8 cellular contexts compared by ENCODE assay signal in the genomic region with DNA sequence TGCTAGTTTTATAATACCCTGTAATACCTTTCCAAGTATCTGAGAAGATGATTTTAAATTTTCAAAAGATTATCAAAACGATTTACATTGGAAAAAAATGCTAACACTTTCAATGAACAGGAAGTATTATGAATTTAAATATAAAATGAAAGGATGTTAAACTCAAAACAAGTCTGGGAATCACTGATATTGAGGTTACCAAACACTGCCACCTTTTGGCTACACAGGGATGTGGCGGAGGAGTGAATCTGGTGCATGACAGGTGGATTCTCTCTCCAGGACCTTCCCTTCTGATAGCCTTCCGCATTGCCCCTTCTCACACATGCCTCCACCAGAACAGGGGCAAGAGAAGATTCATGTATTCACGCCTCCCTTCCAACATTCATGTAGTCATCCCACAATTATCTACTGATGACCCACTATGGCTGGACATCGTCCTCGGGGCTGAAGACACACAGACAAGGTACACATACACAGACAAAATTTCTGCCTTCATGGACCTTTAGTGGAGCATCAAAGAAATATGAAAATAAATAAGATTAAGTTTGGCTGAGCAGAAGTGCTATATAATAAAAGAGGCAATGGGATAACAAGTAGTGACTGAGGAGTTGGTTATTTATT. TPM values are rescaled to one million over a fixed set of nuclear protein-coding genes. Genes with fewer than 3 reads are reported as not detected.
DNase-seq lines count a peak whose midpoint lies in the region; ATAC-seq and TF ChIP-seq lines count a peak whose summit lies in the region.

No MANE protein-coding gene starts in this region.

- no peak for ATAC-seq in GM18517 (IDR thresholded peaks at IDR 0.05; ENCODE audit: unreplicated experiment)

- H3K27ac ChIP-seq in OCI-LY3 (ENCODE audit: low read length) (no peak overlapping the region), liver (ENCODE audit: low read depth in 1 of 2, low read length in 2 of 2) (no peak overlapping the region)

- peak; percentile 73 for TF ChIP-seq CTCF in AG09309 (IDR thresholded peaks at IDR 0.05; ENCODE audit: control insufficient read depth, insufficient read depth, low read depth, low read length, missing control alignments)
- peak; percentile 65 for TF ChIP-seq CTCF in GM12873 (IDR thresholded peaks at IDR 0.05; ENCODE audit: insufficient read depth, low read depth, low read length, missing control alignments)
- TF ChIP-seq CTCF in OCI-LY3 (IDR thresholded peaks at IDR 0.05; ENCODE audit: low read depth, low read length): peak; percentile 62
- peak; percentile 53 for TF ChIP-seq CTCF in MCF 10A (IDR thresholded peaks at IDR 0.05; ENCODE audit: unreplicated experiment)
- TF ChIP-seq CTCF in liver (IDR thresholded peaks at IDR 0.05; ENCODE audit: low read depth, low read length, missing input control): peak; percentile 62

- H3K27me3 Mint-ChIP-seq in MCF 10A (ENCODE audit: insufficient read depth, unreplicated experiment): no peaks in the 10 kb centered on the region

- H3K9me3 ChIP-seq in OCI-LY3 (ENCODE audit: insufficient read depth, low read length) (no peaks in the 10 kb centered on the region), liver (ENCODE audit: control insufficient read depth in 4 of 4, low read length in 3 of 4) (no peaks in the 10 kb centered on the region)

- no TSS peak for BruUV-seq in MCF 10A (replicated peaks; lab: Mats Ljungman, UMichigan)

- H3K4me3 Mint-ChIP-seq in MCF 10A (ENCODE audit: unreplicated experiment): no peak overlapping the region

- no peaks in the 10 kb centered on the region for H3K9me3 Mint-ChIP-seq in MCF 10A (ENCODE audit: unreplicated experiment)

- H2AFZ ChIP-seq in OCI-LY3 (ENCODE audit: low read depth, low read length): no peak overlapping the region

- POLR2A ChIA-PET in MCF 10A (lab: Yijun Ruan, JAX): no interaction called here

- 75% methylated on average over 6 of the region's 6 CpGs for WGBS in liver

- H3K36me3 Mint-ChIP-seq in MCF 10A (ENCODE audit: insufficient read depth, unreplicated experiment): no peaks in the 10 kb centered on the region

- H3K4me1 ChIP-seq in OCI-LY3 (ENCODE audit: low read length) (no peaks in the 10 kb centered on the region), liver (ENCODE audit: control insufficient read depth in 4 of 4, insufficient read depth in 4 of 4, low read length in 3 of 4) (no peaks in the 10 kb centered on the region)

- intact Hi-C loops in MCF 10A (cut with micrococcal nuclease): loop anchor here (1.0 to 5.0 kb wide), 3 partner anchors 18 to 328 kb away; no protein-coding TSS in a partner anchor

- peaks cover 22% of the 10 kb centered on the region for H4K20me1 ChIP-seq in OCI-LY3 (ENCODE audit: insufficient read depth, low read length)

- no peak overlapping the region for H3K27ac Mint-ChIP-seq in MCF 10A (ENCODE audit: low read depth, unreplicated experiment)

- H3K27me3 ChIP-seq in OCI-LY3 (ENCODE audit: low read depth, low read length) (no peaks in the 10 kb centered on the region), liver (ENCODE audit: control insufficient read depth in 4 of 4, insufficient read depth in 4 of 4, low read length in 3 of 4) (no peaks in the 10 kb centered on the region)

- no peaks in the 10 kb centered on the region for H3K4me1 Mint-ChIP-seq in MCF 10A (ENCODE audit: insufficient read depth, unreplicated experiment)

- H3K4me3 ChIP-seq in AG09309 (ENCODE audit: control insufficient read depth, low read depth, low read length) (no peak overlapping the region), OCI-LY3 (ENCODE audit: low read length) (no peak overlapping the region), liver (ENCODE audit: low read depth in 1 of 3, low read length in 3 of 3) (no peak overlapping the region)

- no peak overlapping the region for H3K4me2 ChIP-seq in OCI-LY3 (ENCODE audit: low read length)

- peaks cover 37% of the 10 kb centered on the region for H3K79me2 ChIP-seq in OCI-LY3 (ENCODE audit: low read length)

- H3K36me3 ChIP-seq in OCI-LY3 (replicated peaks; ENCODE audit: low read depth, low read length) (peaks cover 51% of the 10 kb centered on the region), liver (ENCODE audit: control insufficient read depth in 4 of 4, insufficient read depth in 3 of 4, low read depth in 1 of 4, low read length in 3 of 4) (peaks cover 2 to 8% (median 3%) of the 10 kb centered on the region in 4 donors)

- no peak for DNase-seq in AG09309 (ENCODE audit: low read depth)
- DNase-seq in MCF 10A (ENCODE audit: unreplicated experiment): peak; percentile 50
- DNase-seq in hepatic stellate cell (ENCODE audit: low spot score): no peak
- DNase-seq in activated CD8-positive, alpha-beta memory T cell treated with anti-CD3 and anti-CD28 coated beads, Interleukin-2, amount 50 U/mL, for 4 hours: no peak

- H3K9ac ChIP-seq in OCI-LY3 (ENCODE audit: low read length): no peak overlapping the region
- H3K9ac ChIP-seq in liver (ENCODE audit: low read depth in 1 of 2, low read length in 2 of 2): no peak overlapping the region

- CTCF ChIA-PET in MCF 10A (lab: Yijun Ruan, JAX): interaction anchor here (0.8 to 1.0 kb wide), 2 partner anchors 21 to 34 kb away, joined by 3 to 5 read pairs; no protein-coding TSS in a partner anchor

- TF ChIP-seq RAD21 in liver (IDR thresholded peaks at IDR 0.05): peak; percentile 72 to 80

TF ChIP-seq in liver, 16 proteins besides CTCF, POLR2A, EP300 and RAD21:
- TF ChIP-seq SP1 (IDR thresholded peaks at IDR 0.05): no peak
- TF ChIP-seq, protein P1, sequence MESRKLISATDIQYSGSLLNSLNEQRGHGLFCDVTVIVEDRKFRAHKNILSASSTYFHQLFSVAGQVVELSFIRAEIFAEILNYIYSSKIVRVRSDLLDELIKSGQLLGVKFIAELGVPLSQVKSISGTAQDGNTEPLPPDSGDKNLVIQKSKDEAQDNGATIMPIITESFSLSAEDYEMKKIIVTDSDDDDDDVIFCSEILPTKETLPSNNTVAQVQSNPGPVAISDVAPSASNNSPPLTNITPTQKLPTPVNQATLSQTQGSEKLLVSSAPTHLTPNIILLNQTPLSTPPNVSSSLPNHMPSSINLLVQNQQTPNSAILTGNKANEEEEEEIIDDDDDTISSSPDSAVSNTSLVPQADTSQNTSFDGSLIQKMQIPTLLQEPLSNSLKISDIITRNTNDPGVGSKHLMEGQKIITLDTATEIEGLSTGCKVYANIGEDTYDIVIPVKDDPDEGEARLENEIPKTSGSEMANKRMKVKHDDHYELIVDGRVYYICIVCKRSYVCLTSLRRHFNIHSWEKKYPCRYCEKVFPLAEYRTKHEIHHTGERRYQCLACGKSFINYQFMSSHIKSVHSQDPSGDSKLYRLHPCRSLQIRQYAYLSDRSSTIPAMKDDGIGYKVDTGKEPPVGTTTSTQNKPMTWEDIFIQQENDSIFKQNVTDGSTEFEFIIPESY (IDR thresholded peaks at IDR 0.05): no peak
- no peak for TF ChIP-seq TAF1 (conservative IDR thresholded peaks at IDR 0.05)
- TF ChIP-seq HNF4A (conservative IDR thresholded peaks at IDR 0.05): no peak
- TF ChIP-seq, protein P2, sequence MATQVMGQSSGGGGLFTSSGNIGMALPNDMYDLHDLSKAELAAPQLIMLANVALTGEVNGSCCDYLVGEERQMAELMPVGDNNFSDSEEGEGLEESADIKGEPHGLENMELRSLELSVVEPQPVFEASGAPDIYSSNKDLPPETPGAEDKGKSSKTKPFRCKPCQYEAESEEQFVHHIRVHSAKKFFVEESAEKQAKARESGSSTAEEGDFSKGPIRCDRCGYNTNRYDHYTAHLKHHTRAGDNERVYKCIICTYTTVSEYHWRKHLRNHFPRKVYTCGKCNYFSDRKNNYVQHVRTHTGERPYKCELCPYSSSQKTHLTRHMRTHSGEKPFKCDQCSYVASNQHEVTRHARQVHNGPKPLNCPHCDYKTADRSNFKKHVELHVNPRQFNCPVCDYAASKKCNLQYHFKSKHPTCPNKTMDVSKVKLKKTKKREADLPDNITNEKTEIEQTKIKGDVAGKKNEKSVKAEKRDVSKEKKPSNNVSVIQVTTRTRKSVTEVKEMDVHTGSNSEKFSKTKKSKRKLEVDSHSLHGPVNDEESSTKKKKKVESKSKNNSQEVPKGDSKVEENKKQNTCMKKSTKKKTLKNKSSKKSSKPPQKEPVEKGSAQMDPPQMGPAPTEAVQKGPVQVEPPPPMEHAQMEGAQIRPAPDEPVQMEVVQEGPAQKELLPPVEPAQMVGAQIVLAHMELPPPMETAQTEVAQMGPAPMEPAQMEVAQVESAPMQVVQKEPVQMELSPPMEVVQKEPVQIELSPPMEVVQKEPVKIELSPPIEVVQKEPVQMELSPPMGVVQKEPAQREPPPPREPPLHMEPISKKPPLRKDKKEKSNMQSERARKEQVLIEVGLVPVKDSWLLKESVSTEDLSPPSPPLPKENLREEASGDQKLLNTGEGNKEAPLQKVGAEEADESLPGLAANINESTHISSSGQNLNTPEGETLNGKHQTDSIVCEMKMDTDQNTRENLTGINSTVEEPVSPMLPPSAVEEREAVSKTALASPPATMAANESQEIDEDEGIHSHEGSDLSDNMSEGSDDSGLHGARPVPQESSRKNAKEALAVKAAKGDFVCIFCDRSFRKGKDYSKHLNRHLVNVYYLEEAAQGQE (IDR thresholded peaks at IDR 0.05): no peak
- TF ChIP-seq, protein P3, sequence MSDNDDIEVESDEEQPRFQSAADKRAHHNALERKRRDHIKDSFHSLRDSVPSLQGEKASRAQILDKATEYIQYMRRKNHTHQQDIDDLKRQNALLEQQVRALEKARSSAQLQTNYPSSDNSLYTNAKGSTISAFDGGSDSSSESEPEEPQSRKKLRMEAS (IDR thresholded peaks at IDR 0.05): no peak
- TF ChIP-seq YY1 (IDR thresholded peaks at IDR 0.05): no peak
- TF ChIP-seq FOXA2 (IDR thresholded peaks at IDR 0.05): no peak
- TF ChIP-seq FOXA1 (IDR thresholded peaks at IDR 0.05): no peak
- TF ChIP-seq, protein P4, sequence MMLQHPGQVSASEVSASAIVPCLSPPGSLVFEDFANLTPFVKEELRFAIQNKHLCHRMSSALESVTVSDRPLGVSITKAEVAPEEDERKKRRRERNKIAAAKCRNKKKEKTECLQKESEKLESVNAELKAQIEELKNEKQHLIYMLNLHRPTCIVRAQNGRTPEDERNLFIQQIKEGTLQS (IDR thresholded peaks at IDR 0.05): no peak
- TF ChIP-seq NR2F2 (IDR thresholded peaks at IDR 0.05): no peak
- no peak for TF ChIP-seq HNF4G (IDR thresholded peaks at IDR 0.05)
- no peak for TF ChIP-seq GABPA (IDR thresholded peaks at IDR 0.05 in 1 of 2, conservative IDR thresholded peaks at IDR 0.05 in 1 of 2)

RNA-seq across cellular contexts. Expression of a gene that starts 34.7 kb away (rescaled TPM):
- 9.9 and 11.2 TPM in 2 replicates for total RNA-seq in MCF 10A (2022)
- total RNA-seq in liver: 10 to 100 TPM in 1 of 2 donors, 1 to 10 TPM in 1; 5.7 to 17.8 TPM
- 1 to 10 TPM; 4.7 to 9.0 TPM for polyA plus RNA-seq in liver

RNA-seq across cellular contexts. Expression of a gene that starts 55.1 kb away (rescaled TPM):
- total RNA-seq in MCF 10A (2022): 10.6 and 16.9 TPM in 2 replicates
- 100 to 1,000 TPM in 1 of 2 donors, 10 to 100 TPM in 1; 70.5 to 176 TPM for total RNA-seq in liver
- 100 to 1,000 TPM; 287 to 328 TPM for polyA plus RNA-seq in liver
